In the genomic region with DNA sequence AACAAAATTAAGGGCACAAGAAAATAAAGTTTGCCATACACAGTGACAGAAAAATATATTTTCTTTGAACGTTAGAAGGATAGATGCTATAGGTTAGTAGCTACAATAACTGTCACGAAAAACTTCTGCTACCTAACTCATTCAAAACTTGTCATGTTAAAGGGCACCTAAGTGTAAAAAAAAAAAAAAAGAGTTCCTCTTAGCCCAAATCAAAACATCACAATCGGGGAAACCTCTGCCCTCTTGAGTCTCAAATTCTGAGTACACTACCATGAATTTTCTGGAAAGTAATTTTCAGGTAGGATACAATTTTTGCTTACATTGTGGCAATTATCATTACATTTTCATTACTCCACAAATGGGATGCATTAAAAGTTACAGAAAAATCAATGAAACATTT, we compare ENCODE assay signal across 14 cellular contexts. TPM values are rescaled to one million over a fixed set of nuclear protein-coding genes. Genes with fewer than 3 reads are reported as not detected.
A peak's percentile ranks its signal among the peaks of the same experiment; 100 is the strongest.
DNase-seq lines count a peak whose midpoint lies in the region; FAIRE-seq and TF ChIP-seq lines count a peak whose summit lies in the region.
"Had no signal": no experiment of that assay in that cellular context is flagged by ENCODE, and none has a peak within 500 bp of the region (broad histone marks: within the 10 kb centered on the region; RNA-seq: fewer than 3 reads in every experiment).

No MANE protein-coding gene starts in this region.

- no peak overlapping the region for H3K4me3 Mint-ChIP-seq in activated CD4-positive, alpha-beta T cell treated with anti-CD3 and anti-CD28 coated beads, Interleukin-2, amount 10 ng/mL, durations not matched to agents 24 days and 14 days
- H3K4me3 Mint-ChIP-seq: CD14-positive monocyte had no signal

- H4K20me1 ChIP-seq in hepatocyte (ENCODE audit: insufficient read depth, poor library complexity, severe bottlenecking), result peaks cover 3% of the 10 kb centered on the region

- TF ChIP-seq CTCF in hepatocyte (IDR thresholded peaks at IDR 0.05; ENCODE audit: poor library complexity), result no peak
- TF ChIP-seq CTCF in transverse colon (IDR thresholded peaks at IDR 0.05), result no peak
- no peak for TF ChIP-seq CTCF in prostate gland (IDR thresholded peaks at IDR 0.05)

- H3K9me2 ChIP-seq in hepatocyte (replicated peaks; ENCODE audit: insufficient read depth), result no peaks in the 10 kb centered on the region

- 81% methylated on average over 3 of the region's 3 CpGs for WGBS in hepatocyte (ENCODE audit: low lambda C conversion rate, missing lambda C conversion rate)
- 25 to 54% methylated on average over 1 to 3 of the region's 3 CpGs for WGBS in transverse colon (ENCODE audit: low coverage in 1 of 2), 2 donors
- WGBS in prostate gland, result 55% methylated on average over 3 of the region's 3 CpGs

- no peaks in the 10 kb centered on the region for H3K9me3 Mint-ChIP-seq in activated CD4-positive, alpha-beta T cell treated with anti-CD3 and anti-CD28 coated beads, Interleukin-2, amount 10 ng/mL, durations not matched to agents 24 days and 14 days
- H3K9me3 Mint-ChIP-seq: CD14-positive monocyte had no signal

- peaks cover 55% of the 10 kb centered on the region for H3K4me1 Mint-ChIP-seq in activated CD4-positive, alpha-beta T cell treated with anti-CD3 and anti-CD28 coated beads, Interleukin-2, amount 10 ng/mL, durations not matched to agents 24 days and 14 days

- peaks cover 70% of the 10 kb centered on the region for H3K79me2 ChIP-seq in hepatocyte

- peak overlapping the region; percentile 38 for H3K27ac ChIP-seq in hepatocyte
- peak overlapping the region; percentile 64 to 76 (median 69) for H3K27ac ChIP-seq in transverse colon
- H3K27ac ChIP-seq in prostate gland, result no peak overlapping the region

- H3K27me3 ChIP-seq in hepatocyte, result no peaks in the 10 kb centered on the region
- H3K27me3 ChIP-seq in transverse colon, result no peaks in the 10 kb centered on the region
- no peaks in the 10 kb centered on the region for H3K27me3 ChIP-seq in prostate gland (replicated peaks; ENCODE audit: insufficient read depth)

- no peak overlapping the region for H3K4me3 ChIP-seq in hepatocyte
- no peak overlapping the region for H3K4me3 ChIP-seq in transverse colon
- no peak overlapping the region for H3K4me3 ChIP-seq in prostate gland

- H3K36me3 ChIP-seq in hepatocyte (replicated peaks; ENCODE audit: insufficient read depth, low read depth) (no peaks in the 10 kb centered on the region), transverse colon (no peaks in the 10 kb centered on the region), prostate gland (no peaks in the 10 kb centered on the region)

- in situ Hi-C loops in transverse colon (cut with MboI; ENCODE audit: low pct_ligation_motif_present in 1 of 4, low pct_unique_long_range_greater_than_20kb in 1 of 4, low sequenced_read_pairs in 3 of 4), result loop anchor here in 1 of 4 donors (25.0 kb wide), 1 partner anchor 418 kb away; no protein-coding TSS in a partner anchor

- TF ChIP-seq POLR2A in GM12892 (IDR thresholded peaks at IDR 0.05; ENCODE audit: low read depth, low read length) (no peak), transverse colon (IDR thresholded peaks at IDR 0.05) (no peak), prostate gland (IDR thresholded peaks at IDR 0.05) (no peak)

- DNase-seq in GM12892 (ENCODE audit: insufficient read length) (no peak), hepatocyte (ENCODE audit: low spot score) (no peak), transverse colon (no peak), prostate gland (ENCODE audit: low spot score) (no peak), HCEC 1CT (no peak)
- no peak for DNase-seq in activated CD4-positive, alpha-beta T cell treated with anti-CD3 and anti-CD28 coated beads, Interleukin-2, amount 10 ng/mL, durations not matched to agents 24 days and 14 days
- DNase-seq: ACHN, AML-193, NCI-H1436, NCI-H2029 treated with DMSO at 0.1 percent for 48 hours, SIG-M5 had no signal

- H3K27ac Mint-ChIP-seq in activated CD4-positive, alpha-beta T cell treated with anti-CD3 and anti-CD28 coated beads, Interleukin-2, amount 10 ng/mL, durations not matched to agents 24 days and 14 days, result no peak overlapping the region

- H3K4me1 ChIP-seq in hepatocyte (ENCODE audit: insufficient read depth) (peaks cover 56% of the 10 kb centered on the region), transverse colon (peaks cover 14 to 79% (median 60%) of the 10 kb centered on the region in 4 donors), prostate gland (replicated peaks) (peaks cover 21% of the 10 kb centered on the region)

- H3K9me3 ChIP-seq in hepatocyte (ENCODE audit: low read depth) (no peaks in the 10 kb centered on the region), transverse colon (no peaks in the 10 kb centered on the region), prostate gland (no peaks in the 10 kb centered on the region)

- peak overlapping the region; percentile 29 for H3K4me2 ChIP-seq in hepatocyte

- peaks cover 60% of the 10 kb centered on the region for H3K36me3 Mint-ChIP-seq in activated CD4-positive, alpha-beta T cell treated with anti-CD3 and anti-CD28 coated beads, Interleukin-2, amount 10 ng/mL, durations not matched to agents 24 days and 14 days (ENCODE audit: low read depth)

- TF ChIP-seq EP300 in transverse colon (IDR thresholded peaks at IDR 0.05; ENCODE audit: low read depth), result no peak

- H2AFZ ChIP-seq in hepatocyte, result no peak overlapping the region

- FAIRE-seq in GM12892 (lab: Jason Lieb, UNC), result peak; percentile 9
- FAIRE-seq: HTR-8/SVneo had no signal

- intact Hi-C loops in transverse colon (cut with DNase I; ENCODE audit: low total_unique reads), result no loop called here
- intact Hi-C loops in prostate gland (cut with DNase I), result loop anchor here (10.0 kb wide), 2 partner anchors 51 to 211 kb away; no protein-coding TSS in a partner anchor
- intact Hi-C loops in activated CD4-positive, alpha-beta T cell treated with anti-CD3 and anti-CD28 coated beads, Interleukin-2, amount 10 ng/mL, durations not matched to agents 24 days and 14 days (cut with micrococcal nuclease), result no loop called here

- no peaks in the 10 kb centered on the region for H3K27me3 Mint-ChIP-seq in activated CD4-positive, alpha-beta T cell treated with anti-CD3 and anti-CD28 coated beads, Interleukin-2, amount 10 ng/mL, durations not matched to agents 24 days and 14 days

TF ChIP-seq in PFSK-1, 5 proteins besides CTCF, POLR2A, EP300 and RAD21:
- TF ChIP-seq POLR2AphosphoS5 (IDR thresholded peaks at IDR 0.05; ENCODE audit: low read depth, low read length) (no peak), TAF1 (IDR thresholded peaks at IDR 0.05; ENCODE audit: borderline replicate concordance, insufficient read depth, low read length) (no peak), SIN3A (IDR thresholded peaks at IDR 0.05; ENCODE audit: borderline replicate concordance, insufficient read depth, low read length) (peak; percentile 54; the same call in 1 of the 2 replicates), FOXP2 (optimal IDR thresholded peaks at IDR 0.05; ENCODE audit: borderline replicate concordance, extremely low read depth, extremely low read length, insufficient read depth) (no peak)
- TF ChIP-seq, protein P1, sequence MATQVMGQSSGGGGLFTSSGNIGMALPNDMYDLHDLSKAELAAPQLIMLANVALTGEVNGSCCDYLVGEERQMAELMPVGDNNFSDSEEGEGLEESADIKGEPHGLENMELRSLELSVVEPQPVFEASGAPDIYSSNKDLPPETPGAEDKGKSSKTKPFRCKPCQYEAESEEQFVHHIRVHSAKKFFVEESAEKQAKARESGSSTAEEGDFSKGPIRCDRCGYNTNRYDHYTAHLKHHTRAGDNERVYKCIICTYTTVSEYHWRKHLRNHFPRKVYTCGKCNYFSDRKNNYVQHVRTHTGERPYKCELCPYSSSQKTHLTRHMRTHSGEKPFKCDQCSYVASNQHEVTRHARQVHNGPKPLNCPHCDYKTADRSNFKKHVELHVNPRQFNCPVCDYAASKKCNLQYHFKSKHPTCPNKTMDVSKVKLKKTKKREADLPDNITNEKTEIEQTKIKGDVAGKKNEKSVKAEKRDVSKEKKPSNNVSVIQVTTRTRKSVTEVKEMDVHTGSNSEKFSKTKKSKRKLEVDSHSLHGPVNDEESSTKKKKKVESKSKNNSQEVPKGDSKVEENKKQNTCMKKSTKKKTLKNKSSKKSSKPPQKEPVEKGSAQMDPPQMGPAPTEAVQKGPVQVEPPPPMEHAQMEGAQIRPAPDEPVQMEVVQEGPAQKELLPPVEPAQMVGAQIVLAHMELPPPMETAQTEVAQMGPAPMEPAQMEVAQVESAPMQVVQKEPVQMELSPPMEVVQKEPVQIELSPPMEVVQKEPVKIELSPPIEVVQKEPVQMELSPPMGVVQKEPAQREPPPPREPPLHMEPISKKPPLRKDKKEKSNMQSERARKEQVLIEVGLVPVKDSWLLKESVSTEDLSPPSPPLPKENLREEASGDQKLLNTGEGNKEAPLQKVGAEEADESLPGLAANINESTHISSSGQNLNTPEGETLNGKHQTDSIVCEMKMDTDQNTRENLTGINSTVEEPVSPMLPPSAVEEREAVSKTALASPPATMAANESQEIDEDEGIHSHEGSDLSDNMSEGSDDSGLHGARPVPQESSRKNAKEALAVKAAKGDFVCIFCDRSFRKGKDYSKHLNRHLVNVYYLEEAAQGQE (IDR thresholded peaks at IDR 0.05; ENCODE audit: insufficient read depth in 1 of 2, low read depth in 2 of 2, low read length in 2 of 2), result no peak

RNA-seq across cellular contexts. Expression of a gene that starts 5.7 kb away (rescaled TPM):
- 15.6 TPM for polyA plus RNA-seq in GM12892 (2012; ENCODE audit: missing spikeins)
- 50.9 TPM for polyA plus RNA-seq in PFSK-1 (2012; ENCODE audit: insufficient read length, low read depth)
- total RNA-seq in hepatocyte (28.7 and 32.6 TPM in 2 replicates), transverse colon (100 to 1,000 TPM in 2 of 4 donors, 10 to 100 TPM in 2; 48.7 to 166 (median 105) TPM), prostate gland (10 to 100 TPM; 28.5 to 89.0 TPM)
- 14.7 and 16.3 TPM in 2 replicates for polyA plus RNA-seq in hepatocyte
- total RNA-seq in activated CD4-positive, alpha-beta T cell treated with anti-CD3 and anti-CD28 coated beads, Interleukin-2, amount 10 ng/mL, durations not matched to agents 24 days and 14 days, result 62.4 and 70.0 TPM in 2 replicates

Comparison
In these comparisons a context has a peak if more than half of its experiments do, and no peak if none do; other contexts are left out.
1. H3K27ac ChIP-seq: peak in hepatocyte (single experiment) and transverse colon (4 of 4); none in prostate gland (0 of 2).